1 cellular context compared by ENCODE assay signal in the genomic region with DNA sequence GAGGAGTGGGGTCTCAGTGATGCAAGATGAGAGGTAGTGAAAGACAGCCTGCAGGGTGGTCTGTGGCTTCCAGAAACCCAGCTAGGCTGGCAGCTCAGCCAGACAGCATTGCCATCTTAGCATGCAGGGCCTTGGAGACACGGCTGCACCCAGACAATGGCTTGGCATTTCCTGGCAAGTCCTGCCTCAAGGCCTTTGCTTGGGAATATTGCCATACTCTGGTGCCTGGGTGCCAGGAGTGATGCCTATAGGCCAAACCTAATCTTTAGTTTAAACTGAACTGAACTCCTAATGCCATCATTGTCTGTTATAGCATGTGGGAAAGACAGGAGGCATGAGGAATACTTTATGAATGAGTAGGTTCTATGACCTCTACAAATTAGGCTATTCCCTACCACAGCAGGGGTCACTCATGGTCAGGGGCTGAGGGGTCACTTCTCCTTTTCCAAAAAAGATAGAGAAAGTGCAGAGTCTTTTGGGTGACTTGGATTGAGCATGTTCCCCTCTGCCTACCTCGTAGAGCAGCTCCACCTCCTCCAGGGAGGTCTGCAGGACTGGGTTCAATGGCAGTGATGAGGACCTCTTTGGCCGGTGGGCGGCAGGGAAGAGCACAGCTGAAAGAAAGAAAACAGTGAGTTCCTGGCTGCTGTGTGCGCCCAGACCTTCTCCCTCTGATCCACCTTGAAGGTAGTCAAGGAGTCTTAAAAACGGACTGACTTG.
TF ChIP-seq lines count a peak whose summit lies in the region.

No MANE protein-coding gene starts in this region.

TF ChIP-seq in HepG2, 621 proteins besides CTCF, POLR2A, EP300 and RAD21:
- TF ChIP-seq, protein P1, sequence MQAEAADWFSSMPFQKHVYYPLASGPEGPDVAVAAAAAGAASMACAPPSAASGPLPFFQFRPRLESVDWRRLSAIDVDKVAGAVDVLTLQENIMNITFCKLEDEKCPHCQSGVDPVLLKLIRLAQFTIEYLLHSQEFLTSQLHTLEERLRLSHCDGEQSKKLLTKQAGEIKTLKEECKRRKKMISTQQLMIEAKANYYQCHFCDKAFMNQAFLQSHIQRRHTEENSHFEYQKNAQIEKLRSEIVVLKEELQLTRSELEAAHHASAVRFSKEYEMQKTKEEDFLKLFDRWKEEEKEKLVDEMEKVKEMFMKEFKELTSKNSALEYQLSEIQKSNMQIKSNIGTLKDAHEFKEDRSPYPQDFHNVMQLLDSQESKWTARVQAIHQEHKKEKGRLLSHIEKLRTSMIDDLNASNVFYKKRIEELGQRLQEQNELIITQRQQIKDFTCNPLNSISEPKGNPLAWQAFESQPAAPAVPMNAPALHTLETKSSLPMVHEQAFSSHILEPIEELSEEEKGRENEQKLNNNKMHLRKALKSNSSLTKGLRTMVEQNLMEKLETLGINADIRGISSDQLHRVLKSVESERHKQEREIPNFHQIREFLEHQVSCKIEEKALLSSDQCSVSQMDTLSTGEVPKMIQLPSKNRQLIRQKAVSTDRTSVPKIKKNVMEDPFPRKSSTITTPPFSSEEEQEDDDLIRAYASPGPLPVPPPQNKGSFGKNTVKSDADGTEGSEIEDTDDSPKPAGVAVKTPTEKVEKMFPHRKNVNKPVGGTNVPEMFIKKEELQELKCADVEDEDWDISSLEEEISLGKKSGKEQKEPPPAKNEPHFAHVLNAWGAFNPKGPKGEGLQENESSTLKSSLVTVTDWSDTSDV (CRISPR knock-in tag; IDR thresholded peaks at IDR 0.05), result no peak
- no peak for TF ChIP-seq PLRG1 (conservative IDR thresholded peaks at IDR 0.05)
- TF ChIP-seq CEBPG (CRISPR knock-in tag; IDR thresholded peaks at IDR 0.05), result no peak
- TF ChIP-seq ZMYM2 (CRISPR knock-in tag; IDR thresholded peaks at IDR 0.05), result no peak
- no peak for TF ChIP-seq TCF12 (IDR thresholded peaks at IDR 0.05)
- no peak for TF ChIP-seq TCF12 (CRISPR knock-in tag; IDR thresholded peaks at IDR 0.05)
- TF ChIP-seq, protein P2, sequence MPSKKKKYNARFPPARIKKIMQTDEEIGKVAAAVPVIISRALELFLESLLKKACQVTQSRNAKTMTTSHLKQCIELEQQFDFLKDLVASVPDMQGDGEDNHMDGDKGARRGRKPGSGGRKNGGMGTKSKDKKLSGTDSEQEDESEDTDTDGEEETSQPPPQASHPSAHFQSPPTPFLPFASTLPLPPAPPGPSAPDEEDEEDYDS (CRISPR knock-in tag; IDR thresholded peaks at IDR 0.05), result no peak
- TF ChIP-seq, protein P3, sequence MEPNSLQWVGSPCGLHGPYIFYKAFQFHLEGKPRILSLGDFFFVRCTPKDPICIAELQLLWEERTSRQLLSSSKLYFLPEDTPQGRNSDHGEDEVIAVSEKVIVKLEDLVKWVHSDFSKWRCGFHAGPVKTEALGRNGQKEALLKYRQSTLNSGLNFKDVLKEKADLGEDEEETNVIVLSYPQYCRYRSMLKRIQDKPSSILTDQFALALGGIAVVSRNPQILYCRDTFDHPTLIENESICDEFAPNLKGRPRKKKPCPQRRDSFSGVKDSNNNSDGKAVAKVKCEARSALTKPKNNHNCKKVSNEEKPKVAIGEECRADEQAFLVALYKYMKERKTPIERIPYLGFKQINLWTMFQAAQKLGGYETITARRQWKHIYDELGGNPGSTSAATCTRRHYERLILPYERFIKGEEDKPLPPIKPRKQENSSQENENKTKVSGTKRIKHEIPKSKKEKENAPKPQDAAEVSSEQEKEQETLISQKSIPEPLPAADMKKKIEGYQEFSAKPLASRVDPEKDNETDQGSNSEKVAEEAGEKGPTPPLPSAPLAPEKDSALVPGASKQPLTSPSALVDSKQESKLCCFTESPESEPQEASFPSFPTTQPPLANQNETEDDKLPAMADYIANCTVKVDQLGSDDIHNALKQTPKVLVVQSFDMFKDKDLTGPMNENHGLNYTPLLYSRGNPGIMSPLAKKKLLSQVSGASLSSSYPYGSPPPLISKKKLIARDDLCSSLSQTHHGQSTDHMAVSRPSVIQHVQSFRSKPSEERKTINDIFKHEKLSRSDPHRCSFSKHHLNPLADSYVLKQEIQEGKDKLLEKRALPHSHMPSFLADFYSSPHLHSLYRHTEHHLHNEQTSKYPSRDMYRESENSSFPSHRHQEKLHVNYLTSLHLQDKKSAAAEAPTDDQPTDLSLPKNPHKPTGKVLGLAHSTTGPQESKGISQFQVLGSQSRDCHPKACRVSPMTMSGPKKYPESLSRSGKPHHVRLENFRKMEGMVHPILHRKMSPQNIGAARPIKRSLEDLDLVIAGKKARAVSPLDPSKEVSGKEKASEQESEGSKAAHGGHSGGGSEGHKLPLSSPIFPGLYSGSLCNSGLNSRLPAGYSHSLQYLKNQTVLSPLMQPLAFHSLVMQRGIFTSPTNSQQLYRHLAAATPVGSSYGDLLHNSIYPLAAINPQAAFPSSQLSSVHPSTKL (CRISPR knock-in tag; IDR thresholded peaks at IDR 0.05), result no peak
- TF ChIP-seq, protein P4, sequence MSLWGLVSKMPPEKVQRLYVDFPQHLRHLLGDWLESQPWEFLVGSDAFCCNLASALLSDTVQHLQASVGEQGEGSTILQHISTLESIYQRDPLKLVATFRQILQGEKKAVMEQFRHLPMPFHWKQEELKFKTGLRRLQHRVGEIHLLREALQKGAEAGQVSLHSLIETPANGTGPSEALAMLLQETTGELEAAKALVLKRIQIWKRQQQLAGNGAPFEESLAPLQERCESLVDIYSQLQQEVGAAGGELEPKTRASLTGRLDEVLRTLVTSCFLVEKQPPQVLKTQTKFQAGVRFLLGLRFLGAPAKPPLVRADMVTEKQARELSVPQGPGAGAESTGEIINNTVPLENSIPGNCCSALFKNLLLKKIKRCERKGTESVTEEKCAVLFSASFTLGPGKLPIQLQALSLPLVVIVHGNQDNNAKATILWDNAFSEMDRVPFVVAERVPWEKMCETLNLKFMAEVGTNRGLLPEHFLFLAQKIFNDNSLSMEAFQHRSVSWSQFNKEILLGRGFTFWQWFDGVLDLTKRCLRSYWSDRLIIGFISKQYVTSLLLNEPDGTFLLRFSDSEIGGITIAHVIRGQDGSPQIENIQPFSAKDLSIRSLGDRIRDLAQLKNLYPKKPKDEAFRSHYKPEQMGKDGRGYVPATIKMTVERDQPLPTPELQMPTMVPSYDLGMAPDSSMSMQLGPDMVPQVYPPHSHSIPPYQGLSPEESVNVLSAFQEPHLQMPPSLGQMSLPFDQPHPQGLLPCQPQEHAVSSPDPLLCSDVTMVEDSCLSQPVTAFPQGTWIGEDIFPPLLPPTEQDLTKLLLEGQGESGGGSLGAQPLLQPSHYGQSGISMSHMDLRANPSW (CRISPR knock-in tag; IDR thresholded peaks at IDR 0.05; ENCODE audit: borderline replicate concordance), result no peak
- no peak for TF ChIP-seq ZNF468 (CRISPR knock-in tag; IDR thresholded peaks at IDR 0.05)
- no peak for TF ChIP-seq ZNF792 (CRISPR knock-in tag; IDR thresholded peaks at IDR 0.05)
- TF ChIP-seq IRX3 (CRISPR knock-in tag; IDR thresholded peaks at IDR 0.05; ENCODE audit: borderline replicate concordance, low read depth), result no peak
